1 cellular context compared by ENCODE assay signal in genomic region chr7:66535414-66536329, GRCh38.
TF ChIP-seq lines count a peak whose summit lies in the region.

No MANE protein-coding gene starts in this region.

TF ChIP-seq in K562, 482 proteins besides CTCF, POLR2A, EP300 and RAD21 (continued from another document and continues in another):
- TF ChIP-seq ZBTB40 (IDR thresholded peaks at IDR 0.05) (no peak), ZBTB40 (CRISPR knock-in tag; IDR thresholded peaks at IDR 0.05) (no peak), ZNF282 (CRISPR knock-in tag; IDR thresholded peaks at IDR 0.05) (no peak), CBFA2T3 (IDR thresholded peaks at IDR 0.05) (peak; percentile 82), TARDBP (IDR thresholded peaks at IDR 0.05) (no peak), ZNF384 (IDR thresholded peaks at IDR 0.05; ENCODE audit: low read depth, low read length) (peak; percentile 65), CEBPZ (IDR thresholded peaks at IDR 0.05; ENCODE audit: borderline replicate concordance, low read depth, low read length) (no peak), TCF3 (CRISPR knock-in tag; IDR thresholded peaks at IDR 0.05) (peak; percentile 84), CEBPB (tag; IDR thresholded peaks at IDR 0.05) (no peak), E4F1 (CRISPR knock-in tag; IDR thresholded peaks at IDR 0.05; ENCODE audit: borderline replicate concordance) (no peak), ZNF444 (CRISPR knock-in tag; IDR thresholded peaks at IDR 0.05) (no peak), MTA2 (IDR thresholded peaks at IDR 0.05; ENCODE audit: low read depth) (no peak), ZNF239 (CRISPR knock-in tag; IDR thresholded peaks at IDR 0.05) (no peak), TCFL5 (CRISPR knock-in tag; conservative IDR thresholded peaks at IDR 0.05) (no peak), ZBTB8A (IDR thresholded peaks at IDR 0.05; ENCODE audit: partially characterized antibody) (no peak), GTF3C2 (IDR thresholded peaks at IDR 0.05; ENCODE audit: borderline replicate concordance, extremely low read depth, insufficient read length) (no peak), ZNF695 (CRISPR knock-in tag; IDR thresholded peaks at IDR 0.05) (no peak), SNAPC5 (CRISPR knock-in tag; IDR thresholded peaks at IDR 0.05) (no peak), ZBTB33 (CRISPR knock-in tag; IDR thresholded peaks at IDR 0.05) (no peak), NR2F6 (CRISPR knock-in tag; IDR thresholded peaks at IDR 0.05) (no peak), FOXP1 (CRISPR knock-in tag; IDR thresholded peaks at IDR 0.05) (no peak), REST (CRISPR knock-in tag; IDR thresholded peaks at IDR 0.05; ENCODE audit: low read depth) (no peak), ZNF23 (CRISPR knock-in tag; IDR thresholded peaks at IDR 0.05) (no peak), SRSF7 (optimal IDR thresholded peaks at IDR 0.05; ENCODE audit: low read depth, low read length) (no peak), SMC3 (conservative IDR thresholded peaks at IDR 0.05; ENCODE audit: insufficient read depth, low read depth, low read length) (no peak), NCOA4 (IDR thresholded peaks at IDR 0.05; ENCODE audit: partially characterized antibody) (no peak), PATZ1 (CRISPR knock-in tag; IDR thresholded peaks at IDR 0.05; ENCODE audit: borderline replicate concordance) (no peak), KLF16 (IDR thresholded peaks at IDR 0.05) (0 out of 2 replicates have a peak, but pooled peaks have one; percentile 18), ZNF57 (CRISPR knock-in tag; IDR thresholded peaks at IDR 0.05) (no peak), XRCC5 (IDR thresholded peaks at IDR 0.05; ENCODE audit: low read depth, low read length) (0 out of 2 replicates have a peak, but pooled peaks have one; percentile 24), ZEB2 (IDR thresholded peaks at IDR 0.05) (no peak), ADNP (tag; IDR thresholded peaks at IDR 0.05) (no peak)
